28 cellular contexts compared by ENCODE assay signal in the genomic region with DNA sequence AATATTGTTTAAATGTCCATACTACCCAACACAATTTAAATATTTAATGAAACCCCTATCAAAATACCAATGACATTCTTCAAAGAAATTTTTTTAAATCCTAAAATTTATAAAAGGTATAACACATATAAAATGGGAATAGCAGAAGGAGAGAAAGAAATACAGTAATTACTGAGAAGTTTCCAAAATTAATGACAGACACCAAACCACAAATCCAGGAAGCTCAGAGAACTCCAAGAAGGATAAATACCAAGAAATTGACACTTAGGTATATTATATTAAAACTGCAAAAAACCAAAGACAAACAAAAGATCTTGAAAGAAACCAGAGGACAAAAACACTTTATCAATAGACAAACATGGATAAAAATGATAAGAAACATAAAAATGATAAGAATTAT.
"Had no signal": no experiment of that assay in that cellular context is flagged by ENCODE, and none has a peak within 500 bp of the region (broad histone marks: within the 10 kb centered on the region; RNA-seq: fewer than 3 reads in every experiment).

No MANE protein-coding gene starts in this region.

- ATAC-seq: activated naive CD4-positive, alpha-beta T cell treated with anti-CD3 and anti-CD28 coated beads, Interleukin-2, amount 50 U/mL, for 72 hours; activated T-cell treated with anti-CD3 and anti-CD28 coated beads, Interleukin-2, amount 50 U/mL, for 4 hours; heart left ventricle; WTC11 had no signal

- H3K4me1 ChIP-seq: ascending aorta, breast epithelium, esophagus squamous epithelium, heart left ventricle had no signal

- H3K27me3 ChIP-seq: ascending aorta, breast epithelium, cardiac muscle cell, esophagus squamous epithelium, heart left ventricle had no signal

- FAIRE-seq: endometrium, endothelial cell of umbilical vein had no signal

- DNase-seq: activated CD4-positive, alpha-beta memory T cell treated with anti-CD3 and anti-CD28 coated beads, Interleukin-2, amount 10 ng/mL, durations not matched to agents 7 days and 5 days; activated CD4-positive, alpha-beta T cell treated with anti-CD3 and anti-CD28 coated beads for 1 hour; activated CD4-positive, alpha-beta T cell treated with anti-CD3 and anti-CD28 coated beads for 4 hours; activated CD4-positive, alpha-beta T cell treated with anti-CD3 and anti-CD28 coated beads, Interleukin-2, amount 10 ng/mL, durations not matched to agents 7 days and 5 days; activated CD4-positive, alpha-beta T cell treated with anti-CD3 and anti-CD28 coated beads, Interleukin-2, amount 50 U/mL, for 4 hours; activated CD8-positive, alpha-beta memory T cell treated with anti-CD3 and anti-CD28 coated beads, Interleukin-2, amount 50 U/mL, for 48 hours; activated effector memory CD4-positive, alpha-beta T cell treated with anti-CD3 and anti-CD28 coated beads, Interleukin-2, amount 50 U/mL, for 16 hours; activated naive CD4-positive, alpha-beta T cell treated with anti-CD3 and anti-CD28 coated beads, Interleukin-2, amount 10 ng/mL, durations not matched to agents 7 days and 5 days; activated naive CD8-positive, alpha-beta T cell treated with anti-CD3 and anti-CD28 coated beads, Interleukin-2, amount 10 ng/mL, durations not matched to agents 7 days and 5 days; activated T-cell treated with anti-CD3 and anti-CD28 coated beads for 4 hours; activated T-cell treated with anti-CD3 and anti-CD28 coated beads, Interleukin-2, amount 50 U/mL, for 4 hours; central memory CD4-positive, alpha-beta T cell; cortex of kidney; effector CD8-positive, alpha-beta T cell; esophagus squamous epithelium; foreskin melanocyte; glutamatergic neuron; heart left ventricle; T-helper 2 cell had no signal

- H3K9me3 ChIP-seq: esophagus squamous epithelium had no signal

- H3K4me3 ChIP-seq: ascending aorta, breast epithelium, cardiac muscle cell, esophagus squamous epithelium, heart left ventricle had no signal

- H3K36me3 ChIP-seq: breast epithelium had no signal

- H3K27ac ChIP-seq: ascending aorta, breast epithelium, cardiac muscle cell, epithelial cell of prostate, esophagus squamous epithelium, heart left ventricle, VCaP had no signal
